18 cellular contexts compared by ENCODE assay signal in the genomic region with DNA sequence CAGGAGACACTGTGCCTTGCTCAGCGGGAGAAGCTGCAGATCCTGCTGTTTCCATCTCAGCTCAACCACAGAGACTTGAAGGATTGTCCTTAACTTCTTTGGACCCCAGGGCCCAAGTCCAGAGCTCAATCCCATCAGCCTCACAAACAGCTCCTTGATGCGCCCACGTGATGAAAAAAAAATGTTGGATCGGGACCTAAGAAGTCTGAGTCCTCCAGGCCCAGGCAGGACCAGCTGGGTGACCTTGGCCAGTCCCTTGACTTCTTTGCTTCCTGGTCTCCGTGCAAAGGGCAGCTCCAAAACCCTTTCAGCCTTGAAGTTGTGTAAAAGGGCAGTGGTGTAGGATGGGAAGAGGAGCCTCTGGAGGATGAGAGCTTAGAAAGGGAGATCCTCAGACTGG.
A peak's percentile ranks its signal among the peaks of the same experiment; 100 is the strongest.
DNase-seq lines count a peak whose midpoint lies in the region; ATAC-seq and TF ChIP-seq lines count a peak whose summit lies in the region.
"Had no signal": no experiment of that assay in that cellular context is flagged by ENCODE, and none has a peak within 500 bp of the region (broad histone marks: within the 10 kb centered on the region; RNA-seq: fewer than 3 reads in every experiment).

No MANE protein-coding gene starts in this region.

- peak overlapping the region; percentile 29 for H2BK120ac ChIP-seq in mesenchymal stem cell (ENCODE audit: low read depth, low read length)

- H3K14ac ChIP-seq in mesenchymal stem cell (ENCODE audit: low read length in 2 of 2): peak overlapping the region in 1 of 2 experiments; percentile 61

- peaks cover 24% of the 10 kb centered on the region for H3K4me1 Mint-ChIP-seq in T-helper 2 cell treated with Interferon-gamma antibody and Interleukin-4, amounts not matched to agents 5 μg/mL and 100 μg/mL, for 36 hours (ENCODE audit: low read depth)
- peaks cover 84% of the 10 kb centered on the region for H3K4me1 Mint-ChIP-seq in brain

- H3K4me3 Mint-ChIP-seq in T-helper 2 cell treated with Interferon-gamma antibody and Interleukin-4, amounts not matched to agents 5 μg/mL and 100 μg/mL, for 36 hours: no peak overlapping the region
- H3K4me3 Mint-ChIP-seq in brain: no peak overlapping the region
- H3K4me3 Mint-ChIP-seq: CD8-positive, alpha-beta memory T cell; IgD-negative memory B cell; stimulated activated memory B cell treated with anti-CD40 and anti-IgM and Interleukin-4, amounts not matched to agents 10 μg/mL and 1 μg/mL and 100 μg/mL, for 72 hours had no signal

- H3K18ac ChIP-seq in mesenchymal stem cell (ENCODE audit: low read depth in 1 of 2, low read length in 2 of 2): peak overlapping the region; percentile 46 to 69

- H3K36me3 ChIP-seq in mesenchymal stem cell (ENCODE audit: control insufficient read depth in 1 of 2, insufficient read depth in 2 of 2, low read depth in 1 of 2, low read length in 2 of 2): no peaks in the 10 kb centered on the region
- H3K36me3 ChIP-seq in smooth muscle cell (ENCODE audit: low read depth): no peaks in the 10 kb centered on the region
- H3K36me3 ChIP-seq: uterus had no signal

- H3K9ac ChIP-seq in mesenchymal stem cell (ENCODE audit: low read length) (no peak overlapping the region), smooth muscle cell (ENCODE audit: low read depth) (no peak overlapping the region)

- WGBS in mesenchymal stem cell: 93% methylated on average over 5 of the region's 5 CpGs
- 86% methylated on average over 5 of the region's 5 CpGs for WGBS in smooth muscle cell (ENCODE audit: low lambda C conversion rate)

- peak overlapping the region; percentile 67 for H4K91ac ChIP-seq in mesenchymal stem cell (ENCODE audit: low read length)

- peaks cover 18% of the 10 kb centered on the region for H3K27me3 Mint-ChIP-seq in T-helper 2 cell treated with Interferon-gamma antibody and Interleukin-4, amounts not matched to agents 5 μg/mL and 100 μg/mL, for 36 hours (ENCODE audit: low read depth)
- peaks cover 6% of the 10 kb centered on the region for H3K27me3 Mint-ChIP-seq in brain

- H3K4me1 ChIP-seq in mesenchymal stem cell (ENCODE audit: control insufficient read depth, insufficient read depth, low read depth, low read length) (peaks cover 28% of the 10 kb centered on the region), smooth muscle cell (ENCODE audit: low read depth) (peaks cover 11% of the 10 kb centered on the region)

- no peaks in the 10 kb centered on the region for H3F3A ChIP-seq in smooth muscle cell (ENCODE audit: low read depth)

- no peaks in the 10 kb centered on the region for H3K79me1 ChIP-seq in mesenchymal stem cell (replicated peaks; ENCODE audit: low read length, poor library complexity, severe bottlenecking)

- TF ChIP-seq CTCF in brain (conservative IDR thresholded peaks at IDR 0.05): no peak
- no peak for TF ChIP-seq CTCF in smooth muscle cell (IDR thresholded peaks at IDR 0.05; ENCODE audit: borderline replicate concordance, insufficient read depth, poor library complexity, severe bottlenecking)

- H3K79me2 ChIP-seq in smooth muscle cell (ENCODE audit: low read depth): no peaks in the 10 kb centered on the region

- DNase-seq in T-helper 2 cell treated with Interferon-gamma antibody and Interleukin-4, amounts not matched to agents 5 μg/mL and 100 μg/mL, for 36 hours (ENCODE audit: low spot score): no peak
- DNase-seq in T-helper 2 cell (no peak), mesenchymal stem cell (no peak), smooth muscle cell (lab: John Stamatoyannopoulos, UW; ENCODE audit: unreplicated experiment) (no peak)
- DNase-seq in stimulated activated CD4-positive, alpha-beta T cell treated with anti-CD3 and anti-CD28 coated beads, Interleukin-1b, Interleukin-23, amount 100 ng/mL, for 48 hours: no peak
- DNase-seq: activated CD4-positive, alpha-beta T cell treated with anti-CD3 and anti-CD28 coated beads for 1 hour; activated naive CD4-positive, alpha-beta T cell treated with Interleukin-2 at 50 U/mL for 16 hours; caudate nucleus; GF-D8; NCI-H1092 treated with DMSO at 0.1 percent for 48 hours; retina had no signal

- peak overlapping the region; percentile 23 to 71 for H2BK12ac ChIP-seq in mesenchymal stem cell (ENCODE audit: low read length in 2 of 2)

- peak overlapping the region; percentile 12 for H2BK15ac ChIP-seq in mesenchymal stem cell (ENCODE audit: low read depth, poor library complexity, severe bottlenecking)

- H3K4me2 ChIP-seq in mesenchymal stem cell (ENCODE audit: low read length, poor library complexity, severe bottlenecking): no peak overlapping the region
- H3K4me2 ChIP-seq in smooth muscle cell: no peak overlapping the region

- no peak overlapping the region for H3K4me3 ChIP-seq in mesenchymal stem cell (ENCODE audit: insufficient read depth in 1 of 2, low read depth in 1 of 2, low read length in 2 of 2)
- no peak overlapping the region for H3K4me3 ChIP-seq in smooth muscle cell
- H3K4me3 ChIP-seq: uterus had no signal

- H2AFZ ChIP-seq in mesenchymal stem cell (ENCODE audit: low read depth, low read length) (no peak overlapping the region), smooth muscle cell (ENCODE audit: low read depth) (no peak overlapping the region)

- H3K36me3 Mint-ChIP-seq in T-helper 2 cell treated with Interferon-gamma antibody and Interleukin-4, amounts not matched to agents 5 μg/mL and 100 μg/mL, for 36 hours (ENCODE audit: low read depth): no peaks in the 10 kb centered on the region
- no peaks in the 10 kb centered on the region for H3K36me3 Mint-ChIP-seq in brain
- H3K36me3 Mint-ChIP-seq: CD8-positive, alpha-beta memory T cell; stimulated activated memory B cell treated with anti-CD40 and anti-IgM and Interleukin-4, amounts not matched to agents 10 μg/mL and 1 μg/mL and 100 μg/mL, for 72 hours had no signal

- H3K27me3 ChIP-seq in mesenchymal stem cell (ENCODE audit: control insufficient read depth in 1 of 2, insufficient read depth in 1 of 2, low read length in 2 of 2) (peaks cover 0 to 15% of the 10 kb centered on the region in 2 experiments), smooth muscle cell (ENCODE audit: low read depth) (no peaks in the 10 kb centered on the region)
- H3K27me3 ChIP-seq: uterus had no signal

- H3K23ac ChIP-seq in mesenchymal stem cell (ENCODE audit: low read length in 2 of 2): no peak overlapping the region

- H3K27ac Mint-ChIP-seq in T-helper 2 cell treated with Interferon-gamma antibody and Interleukin-4, amounts not matched to agents 5 μg/mL and 100 μg/mL, for 36 hours: peak overlapping the region; percentile 5
- H3K27ac Mint-ChIP-seq in brain: peak overlapping the region in 4 of 5 experiments; percentile 42 to 58 (median 47)
- H3K27ac Mint-ChIP-seq: stimulated activated memory B cell treated with anti-CD40 and anti-IgM and Interleukin-4, amounts not matched to agents 10 μg/mL and 1 μg/mL and 100 μg/mL, for 72 hours had no signal

- H4K20me1 ChIP-seq in smooth muscle cell (ENCODE audit: low read depth): no peaks in the 10 kb centered on the region

- peak overlapping the region; percentile 93 for H4K8ac ChIP-seq in mesenchymal stem cell (ENCODE audit: low read length)

- H3K27ac ChIP-seq in mesenchymal stem cell (ENCODE audit: low read length, poor library complexity, severe bottlenecking) (no peak overlapping the region), smooth muscle cell (ENCODE audit: low read depth) (peak overlapping the region; percentile 33)

- no peak overlapping the region for H2BK5ac ChIP-seq in mesenchymal stem cell (ENCODE audit: low read depth, low read length, poor library complexity, severe bottlenecking)

- H2AK5ac ChIP-seq in mesenchymal stem cell (ENCODE audit: low read length, severe bottlenecking): peak overlapping the region; percentile 50

- H3K9me3 Mint-ChIP-seq in T-helper 2 cell treated with Interferon-gamma antibody and Interleukin-4, amounts not matched to agents 5 μg/mL and 100 μg/mL, for 36 hours: no peaks in the 10 kb centered on the region
- H3K9me3 Mint-ChIP-seq in brain: peaks cover 0 to 12% (median 0%) of the 10 kb centered on the region in 5 experiments
- H3K9me3 Mint-ChIP-seq: CD8-positive, alpha-beta memory T cell; IgD-negative memory B cell; stimulated activated memory B cell treated with anti-CD40 and anti-IgM and Interleukin-4, amounts not matched to agents 10 μg/mL and 1 μg/mL and 100 μg/mL, for 72 hours had no signal

- H3K4ac ChIP-seq in mesenchymal stem cell (ENCODE audit: low read depth in 1 of 2, low read length in 2 of 2): peak overlapping the region; percentile 48 to 75

- H3K9me3 ChIP-seq in mesenchymal stem cell (ENCODE audit: control insufficient read depth, low read length): no peaks in the 10 kb centered on the region
- H3K9me3 ChIP-seq in smooth muscle cell (replicated peaks; ENCODE audit: low read depth): no peaks in the 10 kb centered on the region
- H3K9me3 ChIP-seq: uterus had no signal

- ATAC-seq in GM21717 (IDR thresholded peaks at IDR 0.05; ENCODE audit: unreplicated experiment) (no peak), GM19452 (IDR thresholded peaks at IDR 0.05; ENCODE audit: unreplicated experiment) (no peak)
- ATAC-seq: stimulated activated memory B cell treated with anti-CD40 and anti-IgM and Interleukin-4, amounts not matched to agents 10 μg/mL and 1 μg/mL and 100 μg/mL, for 72 hours had no signal
